10 cellular contexts compared by ENCODE assay signal in genomic region chrX:77446840-77447239, GRCh38. TPM values are rescaled to one million over a fixed set of nuclear protein-coding genes. Genes with fewer than 3 reads are reported as not detected.
A peak's percentile ranks its signal among the peaks of the same experiment; 100 is the strongest.
DNase-seq lines count a peak whose midpoint lies in the region; ATAC-seq and TF ChIP-seq lines count a peak whose summit lies in the region.
"Had no signal": no experiment of that assay in that cellular context is flagged by ENCODE, and none has a peak within 500 bp of the region (broad histone marks: within the 10 kb centered on the region; RNA-seq: fewer than 3 reads in every experiment).

No MANE protein-coding gene starts in this region.

- H3K9me3 Mint-ChIP-seq in activated T-helper 2 cell treated with anti-CD3 and anti-CD28 coated beads, Interferon-gamma antibody, Interleukin-2, Interleukin-4, amounts not matched to agents 10 μg/mL and 5 μg/mL and 100 μg/mL, durations not matched to agents 14 hours and 24 hours and 36 hours = no peaks in the 10 kb centered on the region

- no peak overlapping the region for H3K27ac Mint-ChIP-seq in activated T-helper 2 cell treated with anti-CD3 and anti-CD28 coated beads, Interferon-gamma antibody, Interleukin-2, Interleukin-4, amounts not matched to agents 10 μg/mL and 5 μg/mL and 100 μg/mL, durations not matched to agents 14 hours and 24 hours and 36 hours

- CTCF ChIA-PET in GM10248 (lab: Yijun Ruan, JAX) = interaction anchor here (0.9 kb wide), 2 partner anchors 9 to 14 kb away, joined by 3 to 4 read pairs; no protein-coding TSS in a partner anchor
- CTCF ChIA-PET in PC-9 (lab: Charles Lee) = no interaction called here

- H3K27me3 Mint-ChIP-seq in activated T-helper 2 cell treated with anti-CD3 and anti-CD28 coated beads, Interferon-gamma antibody, Interleukin-2, Interleukin-4, amounts not matched to agents 10 μg/mL and 5 μg/mL and 100 μg/mL, durations not matched to agents 14 hours and 24 hours and 36 hours (ENCODE audit: low read depth) = peaks cover 17% of the 10 kb centered on the region

- peak; percentile 13 for DNase-seq in GM10248 (ENCODE audit: extremely low spot score)
- DNase-seq in activated T-helper 2 cell treated with anti-CD3 and anti-CD28 coated beads, Interferon-gamma antibody, Interleukin-2, Interleukin-4, amounts not matched to agents 10 μg/mL and 5 μg/mL and 100 μg/mL, durations not matched to agents 14 hours and 24 hours and 36 hours (ENCODE audit: low spot score) = no peak
- no peak for DNase-seq in left ventricle myocardium inferior
- no peak for DNase-seq in sciatic nerve (ENCODE audit: low spot score)
- DNase-seq in PC-9 = no peak
- DNase-seq in OCI-M2 (lab: John Stamatoyannopoulos, UW; ENCODE audit: unreplicated experiment) = no peak
- no peak for DNase-seq in NCI-H1048 (lab: John Stamatoyannopoulos, UW)
- DNase-seq in stimulated activated naive CD4-positive, alpha-beta T cell treated with Interleukin-2 at 50 U/mL for 16 hours (lab: John Stamatoyannopoulos, UW) = no peak
- DNase-seq: RPMI8226 had no signal

- peak; percentile 24 for ATAC-seq in sciatic nerve
- ATAC-seq: body of pancreas had no signal

- H3K9me2 ChIP-seq in PC-9 (ENCODE audit: insufficient read depth) = no peaks in the 10 kb centered on the region

- H3K36me3 ChIP-seq in left ventricle myocardium inferior (no peaks in the 10 kb centered on the region), PC-9 (ENCODE audit: low read depth) (no peaks in the 10 kb centered on the region)

- H3K4me1 Mint-ChIP-seq in activated T-helper 2 cell treated with anti-CD3 and anti-CD28 coated beads, Interferon-gamma antibody, Interleukin-2, Interleukin-4, amounts not matched to agents 10 μg/mL and 5 μg/mL and 100 μg/mL, durations not matched to agents 14 hours and 24 hours and 36 hours (ENCODE audit: low read depth) = peaks cover 11% of the 10 kb centered on the region

- peaks cover 5% of the 10 kb centered on the region; the same call in 1 of the 2 replicates for H3F3A ChIP-seq in PC-9 (ENCODE audit: insufficient read depth, low read depth)

- H3K4me2 ChIP-seq in PC-9 = no peak overlapping the region

- intact Hi-C loops in activated T-helper 2 cell treated with anti-CD3 and anti-CD28 coated beads, Interferon-gamma antibody, Interleukin-2, Interleukin-4, amounts not matched to agents 10 μg/mL and 5 μg/mL and 100 μg/mL, durations not matched to agents 14 hours and 24 hours and 36 hours (cut with micrococcal nuclease) = loop anchor here (5.0 kb wide), 1 partner anchor 450 kb away; the partner anchor contains the start of genes COX7B and MAGT1
- intact Hi-C loops in left ventricle myocardium inferior (cut with micrococcal nuclease) = no loop called here
- intact Hi-C loops in sciatic nerve (cut with DNase I) = no loop called here
- intact Hi-C loops in PC-9 (cut with micrococcal nuclease; ENCODE audit: unreplicated experiment) = no loop called here

- POLR2A ChIA-PET in GM10248 (lab: Yijun Ruan, JAX) = no interaction called here
- POLR2A ChIA-PET in PC-9 (lab: Charles Lee; ENCODE audit: unreplicated experiment) = no interaction called here

- H3K9me3 ChIP-seq in left ventricle myocardium inferior (replicated peaks) = no peaks in the 10 kb centered on the region
- H3K9me3 ChIP-seq in PC-9 (ENCODE audit: insufficient read depth, low read depth) = no peaks in the 10 kb centered on the region
- H3K9me3 ChIP-seq: body of pancreas had no signal

- H3K4me3 Mint-ChIP-seq in activated T-helper 2 cell treated with anti-CD3 and anti-CD28 coated beads, Interferon-gamma antibody, Interleukin-2, Interleukin-4, amounts not matched to agents 10 μg/mL and 5 μg/mL and 100 μg/mL, durations not matched to agents 14 hours and 24 hours and 36 hours (ENCODE audit: low read depth) = peak overlapping the region; percentile 73

- H3K79me2 ChIP-seq in PC-9 (ENCODE audit: low read depth) = no peaks in the 10 kb centered on the region

- H3K27ac ChIP-seq in left ventricle myocardium inferior (replicated peaks) (no peak overlapping the region), PC-9 (no peak overlapping the region)
- H3K27ac ChIP-seq: body of pancreas had no signal

- H3K36me3 Mint-ChIP-seq in activated T-helper 2 cell treated with anti-CD3 and anti-CD28 coated beads, Interferon-gamma antibody, Interleukin-2, Interleukin-4, amounts not matched to agents 10 μg/mL and 5 μg/mL and 100 μg/mL, durations not matched to agents 14 hours and 24 hours and 36 hours (ENCODE audit: low read depth) = no peaks in the 10 kb centered on the region

- no peaks in the 10 kb centered on the region for H4K20me1 ChIP-seq in PC-9 (ENCODE audit: insufficient read depth)

- no peak for TF ChIP-seq CTCF in GM10248 (IDR thresholded peaks at IDR 0.05; ENCODE audit: control extremely low read depth, extremely low read depth, low read depth, missing control alignments)
- no peak for TF ChIP-seq CTCF in left ventricle myocardium inferior (IDR thresholded peaks at IDR 0.05; ENCODE audit: borderline replicate concordance)
- no peak for TF ChIP-seq CTCF in PC-9 (conservative IDR thresholded peaks at IDR 0.05)

- peaks cover 16% of the 10 kb centered on the region for H3K4me1 ChIP-seq in left ventricle myocardium inferior
- peaks cover 15% of the 10 kb centered on the region for H3K4me1 ChIP-seq in PC-9 (replicated peaks; ENCODE audit: insufficient read depth)
- H3K4me1 ChIP-seq: body of pancreas had no signal

- H2AFZ ChIP-seq in PC-9 = no peak overlapping the region

- H3K4me3 ChIP-seq in left ventricle myocardium inferior (peak overlapping the region; percentile 61), PC-9 (no peak overlapping the region)
- H3K4me3 ChIP-seq: body of pancreas had no signal

- H3K27me3 ChIP-seq in left ventricle myocardium inferior (ENCODE audit: low read depth) (no peaks in the 10 kb centered on the region), PC-9 (ENCODE audit: insufficient read depth, low read depth) (no peaks in the 10 kb centered on the region)
- H3K27me3 ChIP-seq: body of pancreas had no signal

- BruUV-seq in PC-9 (replicated peaks; lab: Mats Ljungman, UMichigan) = no TSS peak

RNA-seq across cellular contexts. Expression of gene FGF16, which starts 0.3 kb away (rescaled TPM):
- total RNA-seq in activated T-helper 2 cell treated with anti-CD3 and anti-CD28 coated beads, Interferon-gamma antibody, Interleukin-2, Interleukin-4, amounts not matched to agents 10 μg/mL and 5 μg/mL and 100 μg/mL, durations not matched to agents 14 hours and 24 hours and 36 hours = not detected in 2 replicates
- total RNA-seq in left ventricle myocardium inferior (0.14 TPM), sciatic nerve (0.40 TPM), PC-9 (2021) (not detected in 2 replicates)
- total RNA-seq: body of pancreas had no signal
